ENCODE assay signal across 9 cellular contexts in the genomic region with DNA sequence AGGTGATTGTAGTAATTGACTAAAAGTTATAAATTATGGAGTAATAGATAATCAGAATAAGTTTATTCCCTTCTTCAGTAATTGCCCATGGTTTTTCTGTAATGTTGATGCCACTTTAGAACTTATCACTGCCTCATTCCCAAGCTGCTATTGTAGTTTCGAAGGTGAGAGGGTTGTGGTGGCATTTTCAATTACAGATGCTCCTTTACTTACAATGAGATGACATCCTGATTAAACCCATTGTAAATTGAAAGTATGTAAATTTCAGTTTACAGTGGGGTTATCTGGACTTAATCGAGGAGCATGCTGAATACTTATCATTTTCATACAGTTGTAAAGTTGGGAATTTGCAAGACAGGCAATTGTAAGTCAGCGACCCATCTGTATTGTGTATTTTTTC. TPM values are rescaled to one million over a fixed set of nuclear protein-coding genes. Genes with fewer than 3 reads are reported as not detected.
DNase-seq lines count a peak whose midpoint lies in the region; ATAC-seq and TF ChIP-seq lines count a peak whose summit lies in the region.
"Had no signal": no experiment of that assay in that cellular context is flagged by ENCODE, and none has a peak within 500 bp of the region (broad histone marks: within the 10 kb centered on the region; RNA-seq: fewer than 3 reads in every experiment).

No MANE protein-coding gene starts in this region.

- H3K27ac Mint-ChIP-seq in CD4-positive, alpha-beta T cell: peak overlapping the region; percentile 90
- H3K27ac Mint-ChIP-seq in nephron: peak overlapping the region; percentile 34 to 90 (median 67)

- CTCF ChIA-PET in CD4-positive, alpha-beta T cell (lab: Charles Lee): interaction anchor here (1.6 to 5.7 kb wide), 6 partner anchors 10 to 42 kb away, joined by 4 to 66 read pairs (median 12); a partner anchor contains a TSS

- TF ChIP-seq CTCF in CD4-positive, alpha-beta T cell (IDR thresholded peaks at IDR 0.05): no peak
- TF ChIP-seq CTCF in LNCaP clone FGC (IDR thresholded peaks at IDR 0.05; ENCODE audit: control insufficient read depth, extremely low read depth, insufficient read depth) (no peak), nephron (IDR thresholded peaks at IDR 0.05; ENCODE audit: unreplicated experiment in 3 of 3) (no peak)

- peak overlapping the region; percentile 36 for H3K27ac ChIP-seq in CD4-positive, alpha-beta T cell (ENCODE audit: low read depth, low read length)
- H3K27ac ChIP-seq in effector memory CD4-positive, alpha-beta T cell (ENCODE audit: insufficient read depth, low read length, poor library complexity, severe bottlenecking): peak overlapping the region; percentile 88

- no peaks in the 10 kb centered on the region for H3K9me3 Mint-ChIP-seq in CD4-positive, alpha-beta T cell
- H3K9me3 Mint-ChIP-seq in nephron: no peaks in the 10 kb centered on the region

- intact Hi-C loops in CD4-positive, alpha-beta T cell (cut with DNase I, micrococcal nuclease): loop anchor here (10.0 kb wide), 2 partner anchors 229 to 809 kb away; a partner anchor contains a TSS
- intact Hi-C loops in sciatic nerve (cut with DNase I): no loop called here

- no peaks in the 10 kb centered on the region for H3K36me3 ChIP-seq in effector memory CD4-positive, alpha-beta T cell (ENCODE audit: control insufficient read depth, insufficient read depth, low read length)

- H3K27me3 Mint-ChIP-seq in CD4-positive, alpha-beta T cell: no peaks in the 10 kb centered on the region
- H3K27me3 Mint-ChIP-seq in nephron (ENCODE audit: low read depth): no peaks in the 10 kb centered on the region

- no peaks in the 10 kb centered on the region for H3K9me3 ChIP-seq in CD4-positive, alpha-beta T cell (ENCODE audit: control insufficient read depth, low read length)
- H3K9me3 ChIP-seq in effector memory CD4-positive, alpha-beta T cell (ENCODE audit: control insufficient read depth, low read length): no peaks in the 10 kb centered on the region

- peak overlapping the region; percentile 82 for H3K4me3 ChIP-seq in LNCaP clone FGC (ENCODE audit: low read depth, low read length)
- H3K4me3 ChIP-seq in effector memory CD4-positive, alpha-beta T cell (ENCODE audit: insufficient read depth, low read depth, low read length, poor library complexity, severe bottlenecking): peak overlapping the region; percentile 70

- H3K4me1 Mint-ChIP-seq in CD4-positive, alpha-beta T cell (ENCODE audit: low read depth): peaks cover 88% of the 10 kb centered on the region
- peaks cover 75% of the 10 kb centered on the region for H3K4me1 Mint-ChIP-seq in nephron

- peak overlapping the region; percentile 95 for H3K4me3 Mint-ChIP-seq in CD4-positive, alpha-beta T cell
- H3K4me3 Mint-ChIP-seq in nephron: peak overlapping the region; percentile 81 to 98 (median 95)

- no peak for ATAC-seq in CD4-positive, alpha-beta T cell (ENCODE audit: poor library complexity)
- ATAC-seq in HG03139 (IDR thresholded peaks at IDR 0.05; ENCODE audit: unreplicated experiment) (no peak), sciatic nerve (no peak)

- DNase-seq in CD4-positive, alpha-beta T cell: no peak
- DNase-seq in LNCaP clone FGC (ENCODE audit: low read depth): no peak
- DNase-seq in effector memory CD4-positive, alpha-beta T cell: no peak
- DNase-seq in middle frontal gyrus (ENCODE audit: extremely low spot score, low spot score): no peak
- no peak for DNase-seq in activated CD4-positive, CD25-positive, alpha-beta regulatory T cell (lab: John Stamatoyannopoulos, UW)
- DNase-seq in sciatic nerve (ENCODE audit: low spot score): no peak
- DNase-seq: NCI-H2171 had no signal

- POLR2A ChIA-PET in CD4-positive, alpha-beta T cell (lab: Charles Lee): interaction anchor here (1.3 to 35.5 kb wide), 4 partner anchors 10 to 42 kb away, joined by 4 to 914 read pairs (median 105); a partner anchor contains a TSS

- peaks cover 27% of the 10 kb centered on the region for H3K4me1 ChIP-seq in effector memory CD4-positive, alpha-beta T cell (ENCODE audit: control insufficient read depth, insufficient read depth, low read length, poor library complexity, severe bottlenecking)

- no peaks in the 10 kb centered on the region for H3K27me3 ChIP-seq in CD4-positive, alpha-beta T cell (ENCODE audit: control insufficient read depth, insufficient read depth, low read length)
- no peaks in the 10 kb centered on the region for H3K27me3 ChIP-seq in effector memory CD4-positive, alpha-beta T cell (replicated peaks; ENCODE audit: control insufficient read depth, insufficient read depth, low read length, poor library complexity, severe bottlenecking)

- peaks cover 56% of the 10 kb centered on the region for H3K36me3 Mint-ChIP-seq in CD4-positive, alpha-beta T cell (ENCODE audit: low read depth)
- peaks cover 4% of the 10 kb centered on the region for H3K36me3 Mint-ChIP-seq in nephron (ENCODE audit: low read depth)

RNA-seq across cellular contexts. Expression of a gene that starts 2.9 kb away (rescaled TPM):
- total RNA-seq in CD4-positive, alpha-beta T cell: 100 to 1,000 TPM; 230 to 231 TPM
- total RNA-seq in sciatic nerve: 87.7 TPM

RNA-seq across cellular contexts. Expression of a gene that starts 31.2 kb away (rescaled TPM):
- total RNA-seq in CD4-positive, alpha-beta T cell: 100 to 1,000 TPM; 160 to 164 TPM
- 164 TPM for total RNA-seq in sciatic nerve
